In the genomic region with DNA sequence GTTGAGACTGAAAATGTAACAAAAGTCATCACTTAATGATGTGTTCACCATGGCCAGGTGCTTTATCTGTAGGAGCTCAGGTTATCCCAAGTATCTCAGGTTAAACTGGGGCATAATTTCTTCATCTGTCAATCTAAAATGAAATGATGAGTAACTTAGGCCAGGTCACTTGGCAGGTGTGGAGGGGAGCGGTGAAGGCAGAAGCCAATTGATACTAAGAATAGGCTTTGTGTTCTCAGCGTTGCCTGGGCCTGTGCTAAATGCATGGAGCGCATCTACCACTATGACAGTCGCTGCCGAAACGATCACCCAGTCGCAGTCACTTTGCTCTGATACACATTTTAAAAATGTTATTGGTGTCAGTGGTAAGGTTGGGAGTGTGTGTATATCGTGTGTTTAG, we compare ENCODE assay signal across 23 cellular contexts.
"Had no signal": no experiment of that assay in that cellular context is flagged by ENCODE, and none has a peak within 500 bp of the region (broad histone marks: within the 10 kb centered on the region; RNA-seq: fewer than 3 reads in every experiment).

No MANE protein-coding gene starts in this region.

- H3K27ac ChIP-seq: colonic mucosa, coronary artery, dorsolateral prefrontal cortex, epithelial cell of prostate, esophagus muscularis mucosa, esophagus squamous epithelium, foreskin keratinocyte, gastroesophageal sphincter, heart left ventricle, heart right ventricle had no signal

- DNase-seq: colonic mucosa; cortex of kidney; dermis blood vessel endothelial cell; dorsolateral prefrontal cortex; effector CD4-positive, alpha-beta T cell; effector CD8-positive, alpha-beta T cell; effector memory CD4-positive, alpha-beta T cell; effector memory CD8-positive, alpha-beta T cell; endodermal cell; erythroblast; esophagus squamous epithelium; foreskin fibroblast; foreskin keratinocyte; foreskin melanocyte; glutamatergic neuron; head of caudate nucleus; heart left ventricle; heart right ventricle had no signal

- H3K4me3 ChIP-seq: colonic mucosa, coronary artery, dorsolateral prefrontal cortex, esophagus muscularis mucosa, esophagus squamous epithelium, gastroesophageal sphincter, heart left ventricle, heart right ventricle had no signal

- ATAC-seq: effector memory CD8-positive, alpha-beta T cell; esophagus mucosa; foreskin keratinocyte; gastroesophageal sphincter; heart left ventricle; heart right ventricle had no signal

- H3K9me3 ChIP-seq: colonic mucosa, esophagus muscularis mucosa, esophagus squamous epithelium, gastroesophageal sphincter, heart left ventricle, heart right ventricle had no signal

- H3K36me3 ChIP-seq: colonic mucosa, esophagus muscularis mucosa, esophagus squamous epithelium, gastroesophageal sphincter, heart left ventricle, heart right ventricle had no signal

- H3K4me1 ChIP-seq: colonic mucosa, esophagus muscularis mucosa, esophagus squamous epithelium, foreskin keratinocyte, gastroesophageal sphincter, heart left ventricle, heart right ventricle had no signal

- H3K27me3 ChIP-seq: colonic mucosa, esophagus muscularis mucosa, esophagus squamous epithelium, gastroesophageal sphincter, heart left ventricle, heart right ventricle had no signal
